ENCODE assay signal across 1 cellular context in genomic region chr12:49912846-49913245, GRCh38.
TF ChIP-seq lines count a peak whose summit lies in the region.

No MANE protein-coding gene starts in this region.

TF ChIP-seq in H1, 55 proteins besides CTCF, POLR2A, EP300 and RAD21:
- no peak for TF ChIP-seq TAF1 (IDR thresholded peaks at IDR 0.05; ENCODE audit: low read depth, low read length)
- peak; percentile 34; the same call in 1 of the 2 replicates for TF ChIP-seq MAX (IDR thresholded peaks at IDR 0.05)
- TF ChIP-seq E2F6 (IDR thresholded peaks at IDR 0.05): peak; percentile 21; the same call in 1 of the 2 replicates
- no peak for TF ChIP-seq YY1 (IDR thresholded peaks at IDR 0.05; ENCODE audit: low read depth, low read length)
- no peak for TF ChIP-seq JUN (IDR thresholded peaks at IDR 0.05; ENCODE audit: low read depth, low read length)
